ENCODE assay signal across 1 cellular context in the genomic region with DNA sequence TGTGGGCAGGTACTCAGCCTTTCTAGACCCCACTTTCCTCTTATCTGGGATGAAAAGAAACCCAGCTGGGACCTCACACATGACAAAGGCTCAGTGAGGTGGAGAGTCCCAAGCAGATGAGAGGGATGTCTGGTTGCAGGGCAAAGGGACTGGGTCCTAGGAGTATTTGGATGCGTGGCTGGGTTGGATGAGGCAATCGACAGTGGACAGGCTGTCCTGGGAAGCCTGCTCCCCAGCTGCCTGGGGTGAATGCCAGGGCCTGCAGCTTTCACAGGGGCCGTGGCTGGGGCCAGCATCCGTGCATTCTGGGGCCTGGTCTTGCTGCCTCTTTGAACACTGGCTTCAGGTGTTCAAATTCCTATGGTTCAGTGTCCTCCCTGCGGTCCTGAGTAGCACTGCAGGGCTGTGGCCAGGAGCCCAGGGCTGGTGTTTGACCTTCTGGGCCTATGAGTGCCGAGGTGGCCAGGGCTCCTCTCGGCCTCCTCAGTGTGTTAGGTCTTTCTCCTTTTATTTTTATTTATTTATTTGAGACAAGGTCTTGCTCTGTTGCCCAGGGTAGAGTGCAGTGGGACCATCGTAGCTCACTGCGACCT.
TF ChIP-seq lines count a peak whose summit lies in the region.

No MANE protein-coding gene starts in this region.

TF ChIP-seq in GM23338, 12 proteins besides CTCF, POLR2A, EP300 and RAD21:
- no peak for TF ChIP-seq ZNF462 (CRISPR knock-in tag; IDR thresholded peaks at IDR 0.05)
- no peak for TF ChIP-seq POLR2AphosphoS5 (IDR thresholded peaks at IDR 0.05; ENCODE audit: low read depth)
- TF ChIP-seq, protein P1, sequence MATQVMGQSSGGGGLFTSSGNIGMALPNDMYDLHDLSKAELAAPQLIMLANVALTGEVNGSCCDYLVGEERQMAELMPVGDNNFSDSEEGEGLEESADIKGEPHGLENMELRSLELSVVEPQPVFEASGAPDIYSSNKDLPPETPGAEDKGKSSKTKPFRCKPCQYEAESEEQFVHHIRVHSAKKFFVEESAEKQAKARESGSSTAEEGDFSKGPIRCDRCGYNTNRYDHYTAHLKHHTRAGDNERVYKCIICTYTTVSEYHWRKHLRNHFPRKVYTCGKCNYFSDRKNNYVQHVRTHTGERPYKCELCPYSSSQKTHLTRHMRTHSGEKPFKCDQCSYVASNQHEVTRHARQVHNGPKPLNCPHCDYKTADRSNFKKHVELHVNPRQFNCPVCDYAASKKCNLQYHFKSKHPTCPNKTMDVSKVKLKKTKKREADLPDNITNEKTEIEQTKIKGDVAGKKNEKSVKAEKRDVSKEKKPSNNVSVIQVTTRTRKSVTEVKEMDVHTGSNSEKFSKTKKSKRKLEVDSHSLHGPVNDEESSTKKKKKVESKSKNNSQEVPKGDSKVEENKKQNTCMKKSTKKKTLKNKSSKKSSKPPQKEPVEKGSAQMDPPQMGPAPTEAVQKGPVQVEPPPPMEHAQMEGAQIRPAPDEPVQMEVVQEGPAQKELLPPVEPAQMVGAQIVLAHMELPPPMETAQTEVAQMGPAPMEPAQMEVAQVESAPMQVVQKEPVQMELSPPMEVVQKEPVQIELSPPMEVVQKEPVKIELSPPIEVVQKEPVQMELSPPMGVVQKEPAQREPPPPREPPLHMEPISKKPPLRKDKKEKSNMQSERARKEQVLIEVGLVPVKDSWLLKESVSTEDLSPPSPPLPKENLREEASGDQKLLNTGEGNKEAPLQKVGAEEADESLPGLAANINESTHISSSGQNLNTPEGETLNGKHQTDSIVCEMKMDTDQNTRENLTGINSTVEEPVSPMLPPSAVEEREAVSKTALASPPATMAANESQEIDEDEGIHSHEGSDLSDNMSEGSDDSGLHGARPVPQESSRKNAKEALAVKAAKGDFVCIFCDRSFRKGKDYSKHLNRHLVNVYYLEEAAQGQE (IDR thresholded peaks at IDR 0.05; ENCODE audit: unreplicated experiment): no peak
- no peak for TF ChIP-seq CREB1 (CRISPR knock-in tag; IDR thresholded peaks at IDR 0.05; ENCODE audit: low read depth)
- TF ChIP-seq ZNF114 (CRISPR knock-in tag; IDR thresholded peaks at IDR 0.05): no peak
- TF ChIP-seq STAT1 (IDR thresholded peaks at IDR 0.05; ENCODE audit: unreplicated experiment): no peak
- no peak for TF ChIP-seq EZH2phosphoT487 (IDR thresholded peaks at IDR 0.05; ENCODE audit: unreplicated experiment)
- TF ChIP-seq, protein P2, sequence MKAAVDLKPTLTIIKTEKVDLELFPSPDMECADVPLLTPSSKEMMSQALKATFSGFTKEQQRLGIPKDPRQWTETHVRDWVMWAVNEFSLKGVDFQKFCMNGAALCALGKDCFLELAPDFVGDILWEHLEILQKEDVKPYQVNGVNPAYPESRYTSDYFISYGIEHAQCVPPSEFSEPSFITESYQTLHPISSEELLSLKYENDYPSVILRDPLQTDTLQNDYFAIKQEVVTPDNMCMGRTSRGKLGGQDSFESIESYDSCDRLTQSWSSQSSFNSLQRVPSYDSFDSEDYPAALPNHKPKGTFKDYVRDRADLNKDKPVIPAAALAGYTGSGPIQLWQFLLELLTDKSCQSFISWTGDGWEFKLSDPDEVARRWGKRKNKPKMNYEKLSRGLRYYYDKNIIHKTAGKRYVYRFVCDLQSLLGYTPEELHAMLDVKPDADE (IDR thresholded peaks at IDR 0.05): no peak
- TF ChIP-seq JUNB (IDR thresholded peaks at IDR 0.05; ENCODE audit: unreplicated experiment): no peak
- TF ChIP-seq NANOG (IDR thresholded peaks at IDR 0.05; ENCODE audit: borderline replicate concordance): no peak
- TF ChIP-seq EZH2 (IDR thresholded peaks at IDR 0.05; ENCODE audit: low read depth, unreplicated experiment): no peak
- no peak for TF ChIP-seq ZNF331 (CRISPR knock-in tag; IDR thresholded peaks at IDR 0.05; ENCODE audit: low read depth)
